Comparison of ENCODE assay signal across 7 cellular contexts in the genomic region with DNA sequence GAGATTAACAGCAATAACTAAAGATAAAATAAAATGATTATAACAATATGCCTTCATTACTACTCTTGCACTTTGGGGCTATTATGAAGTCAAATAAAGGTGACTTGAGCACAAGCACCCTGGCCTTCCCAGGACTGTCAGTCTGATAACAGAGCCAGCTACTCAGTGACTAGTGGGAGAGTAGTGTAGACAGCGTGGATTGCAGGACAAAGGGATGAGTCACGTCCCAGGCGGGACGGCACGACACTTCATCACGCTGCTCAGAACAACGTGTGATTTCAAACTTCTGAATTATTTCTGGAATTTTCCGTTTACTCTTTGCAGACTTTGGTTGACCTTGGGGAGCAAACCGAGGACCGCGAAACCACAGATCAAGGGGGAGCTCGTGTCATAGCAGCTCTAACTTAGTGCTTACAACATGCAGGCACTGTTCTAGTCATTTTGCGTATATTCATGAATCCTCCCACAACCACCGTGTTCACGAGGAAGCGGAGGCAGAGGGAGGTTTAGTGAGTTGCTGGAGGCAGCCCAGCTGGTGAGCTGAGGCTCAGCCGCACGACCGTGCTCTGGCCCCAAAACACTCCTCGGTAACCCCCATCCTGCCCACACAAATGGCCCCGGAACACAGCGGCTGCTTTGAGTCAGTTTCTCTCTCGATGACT. TPM values are rescaled to one million over a fixed set of nuclear protein-coding genes. Genes with fewer than 3 reads are reported as not detected.
DNase-seq lines count a peak whose midpoint lies in the region; ATAC-seq lines count a peak whose summit lies in the region.
"Not testable (repeated sequence)": the region's sequence is repeated elsewhere in the genome, so short reads cannot be mapped to it uniquely, and the experiment has no call there.

No MANE protein-coding gene starts in this region.

- ATAC-seq in GM18870 (IDR thresholded peaks at IDR 0.05; ENCODE audit: unreplicated experiment) = peak; percentile 77
- peak; percentile 62 for ATAC-seq in GM21367 (IDR thresholded peaks at IDR 0.05; ENCODE audit: unreplicated experiment)
- peak; percentile 66 for ATAC-seq in HG02588 (IDR thresholded peaks at IDR 0.05; ENCODE audit: unreplicated experiment)
- ATAC-seq in HG03060 (IDR thresholded peaks at IDR 0.05; ENCODE audit: low read depth, unreplicated experiment) = peak; percentile 42
- ATAC-seq in HG03457 (IDR thresholded peaks at IDR 0.05; ENCODE audit: unreplicated experiment) = peak; percentile 78
- ATAC-seq in activated CD4-positive, alpha-beta T cell treated with anti-CD3 and anti-CD28 coated beads for 36 hours = peak; percentile 90
- ATAC-seq in left cardiac atrium = peak; percentile 65 to 89

- H3K4me3 Mint-ChIP-seq in activated CD4-positive, alpha-beta T cell treated with anti-CD3 and anti-CD28 coated beads for 36 hours = not testable (repeated sequence)

- not testable (repeated sequence) for H3K9me3 Mint-ChIP-seq in activated CD4-positive, alpha-beta T cell treated with anti-CD3 and anti-CD28 coated beads for 36 hours (ENCODE audit: low read depth)

- CTCF ChIA-PET in activated CD4-positive, alpha-beta T cell treated with anti-CD3 and anti-CD28 coated beads for 36 hours (lab: Charles Lee) = not testable (repeated sequence)

- not testable (repeated sequence) for H3K4me1 Mint-ChIP-seq in activated CD4-positive, alpha-beta T cell treated with anti-CD3 and anti-CD28 coated beads for 36 hours

- H3K27ac Mint-ChIP-seq in activated CD4-positive, alpha-beta T cell treated with anti-CD3 and anti-CD28 coated beads for 36 hours = not testable (repeated sequence)

- H3K36me3 Mint-ChIP-seq in activated CD4-positive, alpha-beta T cell treated with anti-CD3 and anti-CD28 coated beads for 36 hours (ENCODE audit: low read depth) = not testable (repeated sequence)

- H3K27me3 Mint-ChIP-seq in activated CD4-positive, alpha-beta T cell treated with anti-CD3 and anti-CD28 coated beads for 36 hours = not testable (repeated sequence)

- POLR2A ChIA-PET in activated CD4-positive, alpha-beta T cell treated with anti-CD3 and anti-CD28 coated beads for 36 hours (lab: Charles Lee) = not testable (repeated sequence)

- DNase-seq in activated CD4-positive, alpha-beta T cell treated with anti-CD3 and anti-CD28 coated beads for 36 hours; left cardiac atrium: not testable (repeated sequence)

- intact Hi-C loops in activated CD4-positive, alpha-beta T cell treated with anti-CD3 and anti-CD28 coated beads for 36 hours (cut with DNase I, micrococcal nuclease); left cardiac atrium (cut with DNase I): not testable (repeated sequence)

RNA-seq across cellular contexts. Expression of a gene that starts 32.9 kb away (rescaled TPM):
- 1 to 10 TPM; 7.3 to 7.8 TPM for total RNA-seq in activated CD4-positive, alpha-beta T cell treated with anti-CD3 and anti-CD28 coated beads for 36 hours
- total RNA-seq in left cardiac atrium = 10 to 100 TPM; 24.8 to 25.7 TPM

RNA-seq across cellular contexts. Expression of a gene that starts 51.7 kb away (rescaled TPM):
- 10 to 100 TPM; 35.9 to 52.1 TPM for total RNA-seq in activated CD4-positive, alpha-beta T cell treated with anti-CD3 and anti-CD28 coated beads for 36 hours
- 10 to 100 TPM; 34.3 to 34.8 TPM for total RNA-seq in left cardiac atrium
